ENCODE assay signal across 11 cellular contexts in the genomic region with DNA sequence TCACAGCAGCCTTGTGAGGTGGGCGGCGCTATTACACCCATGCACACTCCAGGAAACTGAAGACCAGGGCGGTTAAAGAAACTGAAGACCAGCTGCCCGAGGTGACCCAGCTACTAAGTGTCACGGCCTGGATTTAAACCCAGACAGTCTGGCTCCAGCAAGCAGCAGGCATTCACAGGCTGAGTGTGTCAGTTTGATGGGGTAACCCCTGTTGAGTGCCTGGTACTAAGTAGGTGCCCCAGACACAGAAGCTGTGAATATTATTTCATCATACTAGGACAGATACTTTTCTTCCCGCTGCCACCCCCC. TPM values are rescaled to one million over a fixed set of nuclear protein-coding genes. Genes with fewer than 3 reads are reported as not detected.
A peak's percentile ranks its signal among the peaks of the same experiment; 100 is the strongest.
DNase-seq lines count a peak whose midpoint lies in the region; ATAC-seq and TF ChIP-seq lines count a peak whose summit lies in the region.
"Had no signal": no experiment of that assay in that cellular context is flagged by ENCODE, and none has a peak within 500 bp of the region (broad histone marks: within the 10 kb centered on the region; RNA-seq: fewer than 3 reads in every experiment).

No MANE protein-coding gene starts in this region.

- no peak overlapping the region for H3K27ac Mint-ChIP-seq in CD4-positive, alpha-beta memory T cell
- H3K27ac Mint-ChIP-seq: activated T-helper 1 cell treated with anti-CD3 and anti-CD28 coated beads, Interleukin-12 subunit alpha, Interleukin-12 subunit beta, Interleukin-2, Interleukin-4 antibody, amounts not matched to agents 30 ng/mL and 10 ng/mL and 1 ng/mL, durations not matched to agents 14 hours and 24 hours and 36 hours had no signal

- H3K4me3 Mint-ChIP-seq in CD4-positive, alpha-beta memory T cell: no peak overlapping the region
- H3K4me3 Mint-ChIP-seq: activated T-helper 1 cell treated with anti-CD3 and anti-CD28 coated beads, Interleukin-12 subunit alpha, Interleukin-12 subunit beta, Interleukin-2, Interleukin-4 antibody, amounts not matched to agents 30 ng/mL and 10 ng/mL and 1 ng/mL, durations not matched to agents 14 hours and 24 hours and 36 hours; dendritic cell treated with granulocyte-macrophage colony-stimulating factor and Interleukin-4, amounts not matched to agents 40 ng/mL and 50 ng/mL, for 4 days had no signal

- H3K9ac ChIP-seq in adipocyte (ENCODE audit: low read length): peak overlapping the region; percentile 39

- CTCF ChIA-PET in CD4-positive, alpha-beta memory T cell (lab: Charles Lee; ENCODE audit: partially characterized antibody): interaction anchor here (2.5 kb wide), 1 partner anchor 23 kb away, joined by 8 read pairs; no protein-coding TSS in a partner anchor

- ATAC-seq in psoas muscle (peak; percentile 46 to 71 (median 48)), HG03045 (IDR thresholded peaks at IDR 0.05; ENCODE audit: unreplicated experiment) (no peak)

- H3K27ac ChIP-seq in hepatocyte (peak overlapping the region; percentile 46), psoas muscle (peak overlapping the region; percentile 62)
- H3K27ac ChIP-seq in CD4-positive, alpha-beta memory T cell (ENCODE audit: low read depth, low read length): no peak overlapping the region

- TF ChIP-seq CTCF in hepatocyte (IDR thresholded peaks at IDR 0.05; ENCODE audit: poor library complexity) (no peak), psoas muscle (IDR thresholded peaks at IDR 0.05) (no peak)

- H3K79me2 ChIP-seq in hepatocyte: no peaks in the 10 kb centered on the region

- H4K20me1 ChIP-seq in hepatocyte (ENCODE audit: insufficient read depth, poor library complexity, severe bottlenecking): no peaks in the 10 kb centered on the region

- H3K4me3 ChIP-seq in adipocyte (ENCODE audit: low read length) (peak overlapping the region; percentile 20), hepatocyte (no peak overlapping the region), psoas muscle (peak overlapping the region; percentile 74)
- H3K4me3 ChIP-seq in CD4-positive, alpha-beta memory T cell (ENCODE audit: low read length in 2 of 2): no peak overlapping the region

- H3K27me3 ChIP-seq in adipocyte (replicated peaks; ENCODE audit: control insufficient read depth, insufficient read depth, low read length) (no peaks in the 10 kb centered on the region), hepatocyte (no peaks in the 10 kb centered on the region), psoas muscle (ENCODE audit: insufficient read depth in 3 of 3, low read length in 2 of 3) (no peaks in the 10 kb centered on the region)
- no peaks in the 10 kb centered on the region for H3K27me3 ChIP-seq in CD4-positive, alpha-beta memory T cell (ENCODE audit: insufficient read depth, low read length)

- H3K27me3 Mint-ChIP-seq in CD4-positive, alpha-beta memory T cell: no peaks in the 10 kb centered on the region
- H3K27me3 Mint-ChIP-seq: dendritic cell treated with granulocyte-macrophage colony-stimulating factor and Interleukin-4, amounts not matched to agents 40 ng/mL and 50 ng/mL, for 4 days had no signal

- H3K9me3 Mint-ChIP-seq in CD4-positive, alpha-beta memory T cell: peaks cover 0 to 23% (median 13%) of the 10 kb centered on the region in 8 donors

- intact Hi-C loops in psoas muscle (cut with DNase I): no loop called here
- intact Hi-C loops in CD4-positive, alpha-beta memory T cell (cut with micrococcal nuclease): no loop called here

- DNase-seq in CD1c-positive myeloid dendritic cell (ENCODE audit: extremely low spot score) (peak; percentile 7), adipocyte (ENCODE audit: low read depth) (no peak), hepatocyte (ENCODE audit: low spot score) (no peak), psoas muscle (no peak), NOMO-1 (lab: John Stamatoyannopoulos, UW; ENCODE audit: unreplicated experiment in 2 of 2) (no peak)
- DNase-seq in activated naive CD4-positive, alpha-beta T cell treated with Interleukin-2 at 50 U/mL for 16 hours: no peak
- no peak for DNase-seq in CD4-positive, alpha-beta memory T cell
- DNase-seq: NCI-H1694 had no signal

- no peak overlapping the region for H3K4me2 ChIP-seq in hepatocyte

- H3K9me3 ChIP-seq in adipocyte (ENCODE audit: control insufficient read depth, low read length): peaks cover 12% of the 10 kb centered on the region
- H3K9me3 ChIP-seq in hepatocyte (ENCODE audit: low read depth): no peaks in the 10 kb centered on the region
- no peaks in the 10 kb centered on the region for H3K9me3 ChIP-seq in psoas muscle
- H3K9me3 ChIP-seq in CD4-positive, alpha-beta memory T cell (ENCODE audit: control insufficient read depth in 1 of 2, low read length in 2 of 2): peaks cover 0 to 16% of the 10 kb centered on the region in 2 donors

- POLR2A ChIA-PET in CD4-positive, alpha-beta memory T cell (lab: Charles Lee; ENCODE audit: partially characterized antibody): interaction anchor here (1.1 to 1.5 kb wide), 2 partner anchors 9 to 14 kb away, joined by 3 to 4 read pairs; no protein-coding TSS in a partner anchor

- peaks cover 49% of the 10 kb centered on the region for H3K36me3 ChIP-seq in adipocyte (ENCODE audit: control insufficient read depth, insufficient read depth, low read length, severe bottlenecking)
- no peaks in the 10 kb centered on the region for H3K36me3 ChIP-seq in hepatocyte (replicated peaks; ENCODE audit: insufficient read depth, low read depth)
- H3K36me3 ChIP-seq in psoas muscle (ENCODE audit: insufficient read depth in 1 of 2, low read depth in 1 of 2): peaks cover 0 to 18% of the 10 kb centered on the region in 2 donors
- H3K36me3 ChIP-seq in CD4-positive, alpha-beta memory T cell (ENCODE audit: insufficient read depth, low read length): no peaks in the 10 kb centered on the region

- WGBS in hepatocyte (ENCODE audit: low lambda C conversion rate, missing lambda C conversion rate): 47% methylated on average over 6 of the region's 6 CpGs
- WGBS in psoas muscle, 3 donors: 26 to 44% (median 35%) methylated on average over 6 of the region's 6 CpGs

- H3K4me1 ChIP-seq in adipocyte (ENCODE audit: control insufficient read depth, insufficient read depth, low read length): peaks cover 67% of the 10 kb centered on the region
- peaks cover 10% of the 10 kb centered on the region for H3K4me1 ChIP-seq in hepatocyte (ENCODE audit: insufficient read depth)
- peaks cover 6% of the 10 kb centered on the region for H3K4me1 ChIP-seq in psoas muscle
- peaks cover 4% of the 10 kb centered on the region for H3K4me1 ChIP-seq in CD4-positive, alpha-beta memory T cell (ENCODE audit: insufficient read depth, low read length)

- H3K36me3 Mint-ChIP-seq in CD4-positive, alpha-beta memory T cell: peaks cover 9 to 18% of the 10 kb centered on the region in 2 donors

- no peaks in the 10 kb centered on the region for H3K9me2 ChIP-seq in hepatocyte (replicated peaks; ENCODE audit: insufficient read depth)

- H2AFZ ChIP-seq in hepatocyte: no peak overlapping the region

- peaks cover 2 to 8% (median 5%) of the 10 kb centered on the region in 4 donors for H3K4me1 Mint-ChIP-seq in CD4-positive, alpha-beta memory T cell

RNA-seq across cellular contexts. Expression of gene ENG, which starts 7.3 kb away (rescaled TPM):
- total RNA-seq in hepatocyte: 3.2 and 6.8 TPM in 2 replicates
- polyA plus RNA-seq in hepatocyte: 19.4 and 21.2 TPM in 2 replicates
- 10 to 100 TPM; 31.7 to 80.4 (median 54.3) TPM for total RNA-seq in psoas muscle
- polyA plus RNA-seq in psoas muscle: 10 to 100 TPM; 22.1 to 78.1 (median 28.6) TPM
- 10 to 100 TPM; 13.7 to 13.8 TPM for total RNA-seq in CD4-positive, alpha-beta memory T cell
- 1 to 10 TPM; 2.0 to 4.2 TPM for polyA plus RNA-seq in CD4-positive, alpha-beta memory T cell

RNA-seq across cellular contexts. Expression of gene AK1, which starts 30.4 kb away (rescaled TPM):
- total RNA-seq in hepatocyte (28.3 and 39.8 TPM in 2 replicates), psoas muscle (100 to 1,000 TPM; 369 to 854 (median 688) TPM)
- polyA plus RNA-seq in hepatocyte (85.9 and 91.3 TPM in 2 replicates), psoas muscle (100 to 1,000 TPM; 310 to 845 (median 778) TPM)
- total RNA-seq in CD4-positive, alpha-beta memory T cell: 10 to 100 TPM; 58.1 to 62.7 TPM
- under 1 TPM in 1 of 2 donors, not detected in 1; 0.53 TPM for polyA plus RNA-seq in CD4-positive, alpha-beta memory T cell

RNA-seq across cellular contexts. Expression of gene FPGS, which starts 44.4 kb away (rescaled TPM):
- total RNA-seq in hepatocyte (27.4 and 30.9 TPM in 2 replicates), psoas muscle (10 to 100 TPM; 39.7 to 61.9 (median 45.8) TPM)
- polyA plus RNA-seq in hepatocyte (48.5 and 52.2 TPM in 2 replicates), psoas muscle (10 to 100 TPM; 21.9 to 32.3 (median 29.8) TPM)
- 100 to 1,000 TPM; 100 to 101 TPM for total RNA-seq in CD4-positive, alpha-beta memory T cell
- polyA plus RNA-seq in CD4-positive, alpha-beta memory T cell: 10 to 100 TPM; 49.4 to 54.6 TPM

RNA-seq across cellular contexts. Expression of gene ST6GALNAC6, which starts 52.3 kb away (rescaled TPM):
- total RNA-seq in hepatocyte (31.8 and 37.3 TPM in 2 replicates), psoas muscle (10 to 100 TPM; 20.3 to 26.1 (median 24.4) TPM)
- polyA plus RNA-seq in hepatocyte (47.7 and 61.2 TPM in 2 replicates), psoas muscle (10 to 100 TPM; 18.5 to 35.5 (median 31.0) TPM)
- total RNA-seq in CD4-positive, alpha-beta memory T cell: 100 to 1,000 TPM; 125 to 127 TPM
- polyA plus RNA-seq in CD4-positive, alpha-beta memory T cell: 10 to 100 TPM; 45.2 to 45.6 TPM

Comparison
In these comparisons a context has a peak if more than half of its experiments do, and no peak if none do; other contexts are left out.
1. H3K4me3 ChIP-seq: peak in adipocyte (single experiment) and psoas muscle (single experiment); none in hepatocyte (single experiment) and CD4-positive, alpha-beta memory T cell (0 of 2).